In the genomic region with DNA sequence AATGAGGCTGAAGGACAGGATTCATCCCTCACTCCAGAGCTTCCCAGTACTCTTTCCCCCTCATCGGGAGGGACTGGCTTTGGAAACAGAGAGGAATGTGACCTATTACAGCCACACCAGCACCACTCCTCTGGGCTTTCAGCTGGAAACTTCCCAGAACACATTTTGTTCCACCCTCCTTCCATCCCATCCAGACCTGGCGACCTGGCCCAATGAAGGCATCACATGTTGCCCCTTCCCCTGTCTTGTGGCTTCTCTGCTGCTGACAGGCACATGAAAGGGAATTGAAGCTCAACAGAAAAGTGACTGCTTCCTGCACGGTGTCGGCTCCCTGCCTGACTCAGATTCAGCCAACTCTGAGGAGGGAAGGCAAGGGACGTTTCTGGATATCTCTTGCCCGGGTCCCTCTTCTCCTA, we compare ENCODE assay signal across 11 cellular contexts. TPM values are rescaled to one million over a fixed set of nuclear protein-coding genes. Genes with fewer than 3 reads are reported as not detected.
DNase-seq lines count a peak whose midpoint lies in the region; ATAC-seq, FAIRE-seq and TF ChIP-seq lines count a peak whose summit lies in the region.
"Had no signal": no experiment of that assay in that cellular context is flagged by ENCODE, and none has a peak within 500 bp of the region (broad histone marks: within the 10 kb centered on the region; RNA-seq: fewer than 3 reads in every experiment).

No MANE protein-coding gene starts in this region.

- peak overlapping the region; percentile 81 for H3K27ac ChIP-seq in left ventricle myocardium inferior (replicated peaks)
- no peak overlapping the region for H3K27ac ChIP-seq in pancreas
- peak overlapping the region; percentile 79 for H3K27ac ChIP-seq in vagina
- H3K27ac ChIP-seq: 22Rv1 had no signal

- peaks cover 41% of the 10 kb centered on the region for H3K27me3 Mint-ChIP-seq in activated naive CD4-positive, alpha-beta T cell treated with anti-CD3 and anti-CD28 coated beads for 36 hours (ENCODE audit: low read depth)

- ATAC-seq in pancreas = peak in 3 of 4 donors; percentile 41 to 57 (median 44)
- ATAC-seq: PC-3 had no signal

- FAIRE-seq in pancreas (lab: Jason Lieb, UNC) = no peak

- H3K36me3 ChIP-seq in left ventricle myocardium inferior = no peaks in the 10 kb centered on the region
- no peaks in the 10 kb centered on the region for H3K36me3 ChIP-seq in pancreas
- no peaks in the 10 kb centered on the region for H3K36me3 ChIP-seq in vagina

- H3K36me3 Mint-ChIP-seq in activated naive CD4-positive, alpha-beta T cell treated with anti-CD3 and anti-CD28 coated beads for 36 hours (ENCODE audit: low read depth) = no peaks in the 10 kb centered on the region

- H3K9me3 ChIP-seq in left ventricle myocardium inferior (replicated peaks) (no peaks in the 10 kb centered on the region), pancreas (no peaks in the 10 kb centered on the region), vagina (no peaks in the 10 kb centered on the region)

- WGBS in pancreas, 2 donors = 34 to 44% methylated on average over 6 of the region's 6 CpGs

- peaks cover 3% of the 10 kb centered on the region for H3K4me1 Mint-ChIP-seq in activated naive CD4-positive, alpha-beta T cell treated with anti-CD3 and anti-CD28 coated beads for 36 hours (ENCODE audit: low read depth)

- CTCF ChIA-PET in activated naive CD4-positive, alpha-beta T cell treated with anti-CD3 and anti-CD28 coated beads for 36 hours (lab: Charles Lee) = interaction anchor here (0.5 to 0.6 kb wide), 2 partner anchors 179 to 1853 kb away, joined by 3 read pairs; no protein-coding TSS in a partner anchor

- intact Hi-C loops in activated naive CD4-positive, alpha-beta T cell treated with anti-CD3 and anti-CD28 coated beads for 36 hours (cut with micrococcal nuclease) = no loop called here
- intact Hi-C loops in left ventricle myocardium inferior (cut with micrococcal nuclease) = no loop called here
- intact Hi-C loops in pancreas (cut with DNase I) = no loop called here
- intact Hi-C loops in vagina (cut with DNase I) = no loop called here

- H3K4me3 ChIP-seq in left ventricle myocardium inferior (peak overlapping the region; percentile 52), pancreas (no peak overlapping the region), vagina (peak overlapping the region; percentile 3 to 38)

- H3K4me1 ChIP-seq in left ventricle myocardium inferior = peaks cover 33% of the 10 kb centered on the region
- peaks cover 0 to under 1% (median 0%) of the 10 kb centered on the region in 3 donors for H3K4me1 ChIP-seq in pancreas
- H3K4me1 ChIP-seq in vagina = peaks cover 38% of the 10 kb centered on the region

- peak; percentile 17 for DNase-seq in activated naive CD4-positive, alpha-beta T cell treated with anti-CD3 and anti-CD28 coated beads for 36 hours
- no peak for DNase-seq in activated naive CD4-positive, alpha-beta T cell treated with Interleukin-2 at 50 U/mL for 16 hours
- DNase-seq in left ventricle myocardium inferior = no peak
- DNase-seq in pancreas = no peak
- DNase-seq in vagina (ENCODE audit: extremely low spot score in 2 of 2) = no peak
- DNase-seq in dermis blood vessel endothelial cell = no peak
- DNase-seq in OCI-M2 (lab: John Stamatoyannopoulos, UW; ENCODE audit: unreplicated experiment) = no peak
- DNase-seq in middle frontal gyrus (ENCODE audit: extremely low spot score, low spot score) = no peak
- DNase-seq: PC-3 had no signal

- H3K27ac Mint-ChIP-seq in activated naive CD4-positive, alpha-beta T cell treated with anti-CD3 and anti-CD28 coated beads for 36 hours = no peak overlapping the region

- H3K27me3 ChIP-seq in left ventricle myocardium inferior (ENCODE audit: low read depth) (no peaks in the 10 kb centered on the region), pancreas (no peaks in the 10 kb centered on the region), vagina (no peaks in the 10 kb centered on the region)

- H3K4me3 Mint-ChIP-seq in activated naive CD4-positive, alpha-beta T cell treated with anti-CD3 and anti-CD28 coated beads for 36 hours = no peak overlapping the region

- H3K9me3 Mint-ChIP-seq in activated naive CD4-positive, alpha-beta T cell treated with anti-CD3 and anti-CD28 coated beads for 36 hours = no peaks in the 10 kb centered on the region

- TF ChIP-seq POLR2A in vagina (IDR thresholded peaks at IDR 0.05) = no peak

- TF ChIP-seq CTCF in left ventricle myocardium inferior (IDR thresholded peaks at IDR 0.05; ENCODE audit: borderline replicate concordance) (no peak), pancreas (IDR thresholded peaks at IDR 0.05) (no peak), vagina (IDR thresholded peaks at IDR 0.05) (no peak)

RNA-seq across cellular contexts. Expression of gene IRAG1, which starts 19.1 kb away (rescaled TPM):
- not detected for total RNA-seq in activated naive CD4-positive, alpha-beta T cell treated with anti-CD3 and anti-CD28 coated beads for 36 hours
- total RNA-seq in left ventricle myocardium inferior (5.1 TPM), pancreas (1 to 10 TPM in 5 of 6 donors, under 1 TPM in 1; 0.59 to 5.7 (median 2.0) TPM), vagina (18.2 TPM), dermis blood vessel endothelial cell (0.51 and 0.79 TPM in 2 replicates)
- polyA plus RNA-seq in pancreas = 1 to 10 TPM; 1.7 to 2.3 TPM
- total RNA-seq: PC-3; T-helper 2 cell treated with Interferon-gamma antibody and Interleukin-4, amounts not matched to agents 100 ng/mL and 5 ng/mL, for 36 hours had no signal

Comparison
In these comparisons a context has a peak if more than half of its experiments do, and no peak if none do; other contexts are left out.
1. H3K27ac ChIP-seq: peak in left ventricle myocardium inferior (single experiment) and vagina (single experiment); none in pancreas (0 of 4).
2. H3K4me3 ChIP-seq: peak in left ventricle myocardium inferior (single experiment) and vagina (2 of 2); none in pancreas (0 of 4).